ENCODE assay signal across 8 cellular contexts in genomic region chr1:67430358-67431155, GRCh38. TPM values are rescaled to one million over a fixed set of nuclear protein-coding genes. Genes with fewer than 3 reads are reported as not detected.
DNase-seq lines count a peak whose midpoint lies in the region; ATAC-seq and TF ChIP-seq lines count a peak whose summit lies in the region.

Gene SERBP1 (minus strand): TSS chr1:67430402. CDS start chr1:67430300, 102 bp downstream.

- CTCF ChIA-PET in RWPE1 (lab: Yijun Ruan, JAX): interaction anchor here (0.6 to 1.8 kb wide), 2 partner anchors 70 to 107 kb away, joined by 5 to 6 read pairs; no protein-coding TSS in a partner anchor

- H3K4me3 ChIP-seq in DOHH2 (ENCODE audit: low read length) (peak within 1 kb of the TSS; percentile 98), LNCaP clone FGC (ENCODE audit: low read depth, low read length) (peak within 1 kb of the TSS; percentile 88), fibroblast of lung (replicated peaks in 1 of 4; ENCODE audit: control extremely low read depth in 1 of 4, insufficient read depth in 1 of 4, low read depth in 3 of 4, low read length in 4 of 4) (peak within 1 kb of the TSS; percentile 81 to 97 (median 86))

- POLR2A ChIA-PET in RWPE1 (lab: Yijun Ruan, JAX; ENCODE audit: low non-redundant PET): no interaction called here
- POLR2A ChIA-PET in naive thymus-derived CD8-positive, alpha-beta T cell (lab: Charles Lee): interaction anchor here (0.6 to 3.0 kb wide), 13 partner anchors 9 to 590 kb away, joined by 3 to 14 read pairs (median 4); partner anchors contain the start of genes DNAI4, GADD45A, MIER1 and SLC35D1

- peak within 1 kb of the TSS; percentile 98 for H3K27ac Mint-ChIP-seq in activated T-helper 17 cell treated with anti-CD3 and anti-CD28 coated beads, Interleukin-2, amount 50 U/mL, for 72 hours
- H3K27ac Mint-ChIP-seq in naive thymus-derived CD8-positive, alpha-beta T cell: peak within 1 kb of the TSS; percentile 93 to 100 (median 98)

- no peaks in the 10 kb centered on the region for H3K27me3 Mint-ChIP-seq in activated T-helper 17 cell treated with anti-CD3 and anti-CD28 coated beads, Interleukin-2, amount 50 U/mL, for 72 hours
- H3K27me3 Mint-ChIP-seq in naive thymus-derived CD8-positive, alpha-beta T cell: no peaks in the 10 kb centered on the region

- H3K4me1 Mint-ChIP-seq in activated T-helper 17 cell treated with anti-CD3 and anti-CD28 coated beads, Interleukin-2, amount 50 U/mL, for 72 hours: peaks cover 29% of the 10 kb centered on the region
- peaks cover 26 to 68% (median 47%) of the 10 kb centered on the region in 4 donors for H3K4me1 Mint-ChIP-seq in naive thymus-derived CD8-positive, alpha-beta T cell

- H3K27me3 ChIP-seq in DOHH2 (ENCODE audit: control insufficient read depth, low read length): no peaks in the 10 kb centered on the region
- no peaks in the 10 kb centered on the region for H3K27me3 ChIP-seq in fibroblast of lung (ENCODE audit: control insufficient read depth, insufficient read depth, low read length)

- H3K27ac ChIP-seq in DOHH2 (ENCODE audit: low read depth, low read length) (peak within 1 kb of the TSS; percentile 89), RWPE1 (peak within 1 kb of the TSS; percentile 96), fibroblast of lung (ENCODE audit: insufficient read depth, low read length) (peak within 1 kb of the TSS; percentile 88)

- peaks cover 57% of the 10 kb centered on the region for H3K4me1 ChIP-seq in DOHH2 (ENCODE audit: control insufficient read depth, low read length)
- peaks cover 9% of the 10 kb centered on the region for H3K4me1 ChIP-seq in fibroblast of lung (ENCODE audit: control insufficient read depth, extremely low read depth, insufficient read depth, low read length)

- H3K9ac ChIP-seq in fibroblast of lung (ENCODE audit: insufficient read depth, low read length): peak within 1 kb of the TSS; percentile 84

- TF ChIP-seq CTCF in DOHH2 (IDR thresholded peaks at IDR 0.05; ENCODE audit: low read depth, low read length, poor library complexity, severe bottlenecking) (peak; percentile 12), LNCaP clone FGC (IDR thresholded peaks at IDR 0.05; ENCODE audit: control insufficient read depth, extremely low read depth, insufficient read depth) (no peak), RWPE1 (conservative IDR thresholded peaks at IDR 0.05; ENCODE audit: low read depth) (no peak), fibroblast of lung (conservative IDR thresholded peaks at IDR 0.05 in 1 of 2, IDR thresholded peaks at IDR 0.05 in 1 of 2; ENCODE audit: low read depth in 1 of 2, low read length in 2 of 2) (no peak)

- H3F3A ChIP-seq in DOHH2 (ENCODE audit: control insufficient read depth, insufficient read depth): peaks cover 29% of the 10 kb centered on the region

- no peaks in the 10 kb centered on the region for H3K9me3 ChIP-seq in DOHH2 (ENCODE audit: control insufficient read depth, insufficient read depth, low read length)
- no peaks in the 10 kb centered on the region for H3K9me3 ChIP-seq in fibroblast of lung (ENCODE audit: control insufficient read depth, insufficient read depth, low read depth, low read length)

- no peaks in the 10 kb centered on the region for H3K9me2 ChIP-seq in DOHH2 (replicated peaks; ENCODE audit: control insufficient read depth, low read length)

- H3K4me2 ChIP-seq in DOHH2 (ENCODE audit: low read length) (peak within 1 kb of the TSS; percentile 94), fibroblast of lung (ENCODE audit: extremely low read depth, insufficient read depth, low read length) (peak within 1 kb of the TSS; percentile 95)

- peak within 1 kb of the TSS; percentile 95 for H3K4me3 Mint-ChIP-seq in activated T-helper 17 cell treated with anti-CD3 and anti-CD28 coated beads, Interleukin-2, amount 50 U/mL, for 72 hours
- H3K4me3 Mint-ChIP-seq in naive thymus-derived CD8-positive, alpha-beta T cell: peak within 1 kb of the TSS; percentile 83 to 99 (median 96)

- DNase-seq in GOT3 (lab: John Stamatoyannopoulos, UW) (peak; percentile 84), LNCaP clone FGC (ENCODE audit: low read depth) (peak; percentile 94), RWPE1 (ENCODE audit: low spot score) (peak; percentile 92), fibroblast of lung (ENCODE audit: low read depth in 2 of 2) (peak; percentile 95 to 96)
- DNase-seq in naive thymus-derived CD8-positive, alpha-beta T cell: peak; percentile 89 to 98 (median 94)
- peak; percentile 90 to 96 (median 94) for DNase-seq in stimulated activated naive CD4-positive, alpha-beta T cell (lab: John Stamatoyannopoulos, UW)

- H3K36me3 Mint-ChIP-seq in activated T-helper 17 cell treated with anti-CD3 and anti-CD28 coated beads, Interleukin-2, amount 50 U/mL, for 72 hours (ENCODE audit: low read depth): peaks cover 54% of the 10 kb centered on the region
- peaks cover 10 to 35% (median 16%) of the 10 kb centered on the region in 3 donors for H3K36me3 Mint-ChIP-seq in naive thymus-derived CD8-positive, alpha-beta T cell

- H4K20me1 ChIP-seq in DOHH2 (ENCODE audit: control insufficient read depth, insufficient read depth, low read depth, low read length) (peaks cover 38% of the 10 kb centered on the region), fibroblast of lung (ENCODE audit: control insufficient read depth, extremely low read depth, insufficient read depth, low read length) (peaks cover 19% of the 10 kb centered on the region)

- peak; percentile 92 for ATAC-seq in activated T-helper 17 cell treated with anti-CD3 and anti-CD28 coated beads, Interleukin-2, amount 50 U/mL, for 72 hours (replicated peaks)
- ATAC-seq in naive thymus-derived CD8-positive, alpha-beta T cell: peak; percentile 84 to 88

- H3K79me2 ChIP-seq in DOHH2 (ENCODE audit: control insufficient read depth, low read length): peaks cover 62% of the 10 kb centered on the region
- H3K79me2 ChIP-seq in fibroblast of lung (ENCODE audit: control insufficient read depth, insufficient read depth, low read length): peaks cover 47% of the 10 kb centered on the region

- peak within 1 kb of the TSS; percentile 98 for H2AFZ ChIP-seq in fibroblast of lung (ENCODE audit: low read length)

- H3K36me3 ChIP-seq in DOHH2 (ENCODE audit: control insufficient read depth, low read length) (peaks cover 44% of the 10 kb centered on the region), fibroblast of lung (ENCODE audit: control insufficient read depth, insufficient read depth, low read length) (peaks cover 8% of the 10 kb centered on the region)

- H3K9me3 Mint-ChIP-seq in activated T-helper 17 cell treated with anti-CD3 and anti-CD28 coated beads, Interleukin-2, amount 50 U/mL, for 72 hours: no peaks in the 10 kb centered on the region
- no peaks in the 10 kb centered on the region for H3K9me3 Mint-ChIP-seq in naive thymus-derived CD8-positive, alpha-beta T cell

RNA-seq across cellular contexts. Expression of gene SERBP1, which starts in this region (rescaled TPM):
- 100 to 1,000 TPM; 225 to 393 TPM for total RNA-seq in activated T-helper 17 cell treated with anti-CD3 and anti-CD28 coated beads, Interleukin-2, amount 50 U/mL, for 72 hours
- total RNA-seq in fibroblast of lung: 128 TPM in 2 replicates
- 273 and 331 TPM in 2 replicates for polyA plus RNA-seq in fibroblast of lung
- 218 and 265 TPM in 2 replicates for polyA plus RNA-seq in fibroblast of lung (2012)
- polyA minus RNA-seq in fibroblast of lung (ENCODE audit: low replicate concordance): 25.8 and 43.3 TPM in 2 replicates
- total RNA-seq in naive thymus-derived CD8-positive, alpha-beta T cell: 100 to 1,000 TPM; 171 to 180 TPM
- 100 to 1,000 TPM; 130 to 156 (median 153) TPM for polyA plus RNA-seq in naive thymus-derived CD8-positive, alpha-beta T cell

Comparison
In these comparisons a context has a peak if more than half of its experiments do, and no peak if none do; other contexts are left out.
1. Peak in every context shown above with its lines: DNase-seq, ATAC-seq, H3K4me3 ChIP-seq and H3K27ac ChIP-seq.